In the genomic region with DNA sequence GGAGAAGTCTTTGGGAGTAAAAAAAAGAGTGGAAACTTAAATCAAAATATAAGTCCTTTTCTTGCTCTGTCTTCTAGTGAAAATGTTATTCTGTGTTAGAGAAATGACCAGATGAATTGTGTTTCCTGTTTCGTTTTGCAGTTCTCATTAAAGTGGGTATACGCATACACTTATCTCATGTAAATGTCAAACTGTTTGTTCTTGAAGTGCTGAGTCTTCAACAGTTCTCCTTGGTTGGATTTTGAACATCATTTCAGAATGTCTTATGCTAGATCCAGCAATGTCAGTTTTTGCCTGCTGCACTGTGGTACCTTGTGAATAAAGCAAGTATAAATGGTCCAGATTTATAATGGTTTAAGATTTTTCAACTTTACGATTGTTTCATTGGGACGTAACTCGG, we compare ENCODE assay signal across 15 cellular contexts.
DNase-seq lines count a peak whose midpoint lies in the region; ATAC-seq and TF ChIP-seq lines count a peak whose summit lies in the region.
"Had no signal": no experiment of that assay in that cellular context is flagged by ENCODE, and none has a peak within 500 bp of the region (broad histone marks: within the 10 kb centered on the region; RNA-seq: fewer than 3 reads in every experiment).

No MANE protein-coding gene starts in this region.

- H3K9ac ChIP-seq in endocrine pancreas (ENCODE audit: control insufficient read depth, insufficient read depth, low read length): no peak overlapping the region

- H3K27me3 ChIP-seq in endocrine pancreas (ENCODE audit: control insufficient read depth, insufficient read depth, low read length): no peaks in the 10 kb centered on the region
- H3K27me3 ChIP-seq: upper lobe of left lung had no signal

- H3K4me3 ChIP-seq in GM12865 (ENCODE audit: low read depth, low read length) (no peak overlapping the region), endocrine pancreas (ENCODE audit: control insufficient read depth, insufficient read depth, low read length) (peak overlapping the region; percentile 25)
- H3K4me3 ChIP-seq: upper lobe of left lung had no signal

- ATAC-seq in GM19468 (IDR thresholded peaks at IDR 0.05; ENCODE audit: extremely low read depth, unreplicated experiment): peak; percentile 41
- ATAC-seq in HG03342 (IDR thresholded peaks at IDR 0.05; ENCODE audit: unreplicated experiment): peak; percentile 38

- DNase-seq in GM12865 (ENCODE audit: low read depth) (peak; percentile 69), activated T-cell treated with anti-CD3 and anti-CD28 coated beads for 4 hours (no peak), Kasumi-1 (lab: John Stamatoyannopoulos, UW) (no peak), NCI-H1417 (lab: John Stamatoyannopoulos, UW) (no peak), NCI-H226 (no peak)
- DNase-seq: activated CD4-positive, alpha-beta T cell treated with anti-CD3 and anti-CD28 coated beads for 1 hour; amniotic stem cell; COR-L47; NCI-H146; nucleus accumbens; stimulated activated CD4-positive, alpha-beta T cell treated with anti-CD3 and anti-CD28 coated beads, Interleukin-4, amount 100 ng/mL, for 4 hours; upper lobe of left lung had no signal

- peaks cover 13% of the 10 kb centered on the region for H3K4me1 ChIP-seq in endocrine pancreas (ENCODE audit: control insufficient read depth, insufficient read depth, low read length)

- H3K36me3 ChIP-seq in endocrine pancreas (ENCODE audit: control insufficient read depth, insufficient read depth, low read length): no peaks in the 10 kb centered on the region
- H3K36me3 ChIP-seq: upper lobe of left lung had no signal

- no peaks in the 10 kb centered on the region for H3K9me3 ChIP-seq in endocrine pancreas (ENCODE audit: control insufficient read depth, low read length)
- H3K9me3 ChIP-seq: upper lobe of left lung had no signal

- TF ChIP-seq CTCF in GM12865 (IDR thresholded peaks at IDR 0.05; ENCODE audit: insufficient read depth, low read depth, low read length, missing control alignments): no peak
